ENCODE assay signal across 9 cellular contexts in genomic region chr3:45881031-45882022, GRCh38. TPM values are rescaled to one million over a fixed set of nuclear protein-coding genes. Genes with fewer than 3 reads are reported as not detected.
DNase-seq lines count a peak whose midpoint lies in the region; ATAC-seq and TF ChIP-seq lines count a peak whose summit lies in the region.
"Had no signal": no experiment of that assay in that cellular context is flagged by ENCODE, and none has a peak within 500 bp of the region (broad histone marks: within the 10 kb centered on the region; RNA-seq: fewer than 3 reads in every experiment).

No MANE protein-coding gene starts in this region.

- peak; percentile 63 for DNase-seq in activated CD4-positive, alpha-beta T cell treated with anti-CD3 and anti-CD28 coated beads for 36 hours
- no peak for DNase-seq in activated CD4-positive, alpha-beta T cell treated with anti-CD3 and anti-CD28 coated beads for 1 hour
- DNase-seq in epithelial cell of esophagus (ENCODE audit: low read depth), result peak; percentile 61
- DNase-seq in stimulated activated CD8-positive, alpha-beta memory T cell treated with anti-CD3 and anti-CD28 coated beads, Interleukin-7, amount 100 ng/mL, for 4 hours (ENCODE audit: low read depth in 2 of 2), result peak; percentile 45 to 49
- no peak for DNase-seq in NCI-H1048 (lab: John Stamatoyannopoulos, UW)
- no peak for DNase-seq in HT-29 (ENCODE audit: low spot score)

- peaks cover 27% of the 10 kb centered on the region for H3K4me1 Mint-ChIP-seq in activated CD4-positive, alpha-beta T cell treated with anti-CD3 and anti-CD28 coated beads for 36 hours

- no peak overlapping the region for H3K4me3 Mint-ChIP-seq in activated CD4-positive, alpha-beta T cell treated with anti-CD3 and anti-CD28 coated beads for 36 hours

- H3K27ac Mint-ChIP-seq in activated CD4-positive, alpha-beta T cell treated with anti-CD3 and anti-CD28 coated beads for 36 hours, result peak overlapping the region; percentile 2

- TF ChIP-seq CTCF in VCaP (conservative IDR thresholded peaks at IDR 0.05) (no peak), epithelial cell of esophagus (IDR thresholded peaks at IDR 0.05; ENCODE audit: insufficient read depth, low read depth, low read length, missing control alignments) (no peak)

- POLR2A ChIA-PET in activated CD4-positive, alpha-beta T cell treated with anti-CD3 and anti-CD28 coated beads for 36 hours (lab: Charles Lee), result interaction anchor here (0.9 to 1.4 kb wide), 2 partner anchors 17 to 20 kb away, joined by 3 to 6 read pairs; no protein-coding TSS in a partner anchor

- H3K9me3 Mint-ChIP-seq in activated CD4-positive, alpha-beta T cell treated with anti-CD3 and anti-CD28 coated beads for 36 hours (ENCODE audit: low read depth), result no peaks in the 10 kb centered on the region

- H3K27ac ChIP-seq in VCaP, result 0 out of 2 replicates have a peak overlapping the region, but pooled peaks have one; percentile 9

- no peak overlapping the region for H3K4me3 ChIP-seq in epithelial cell of esophagus (ENCODE audit: low read length)

- peak; percentile 92 for ATAC-seq in activated CD4-positive, alpha-beta T cell treated with anti-CD3 and anti-CD28 coated beads for 36 hours
- ATAC-seq in HG02885 (IDR thresholded peaks at IDR 0.05; ENCODE audit: poor library complexity, unreplicated experiment), result no peak

- H3K27me3 Mint-ChIP-seq in activated CD4-positive, alpha-beta T cell treated with anti-CD3 and anti-CD28 coated beads for 36 hours, result peaks cover 40% of the 10 kb centered on the region

- intact Hi-C loops in activated CD4-positive, alpha-beta T cell treated with anti-CD3 and anti-CD28 coated beads for 36 hours (cut with DNase I, micrococcal nuclease), result loop anchor here (1.0 to 5.0 kb wide), 2 partner anchors 20 to 36 kb away; no protein-coding TSS in a partner anchor

- no peaks in the 10 kb centered on the region for H3K36me3 Mint-ChIP-seq in activated CD4-positive, alpha-beta T cell treated with anti-CD3 and anti-CD28 coated beads for 36 hours (ENCODE audit: low read depth)

- CTCF ChIA-PET in activated CD4-positive, alpha-beta T cell treated with anti-CD3 and anti-CD28 coated beads for 36 hours (lab: Charles Lee), result interaction anchor here (0.6 to 1.8 kb wide), 9 partner anchors 8 to 203 kb away, joined by 3 to 5 read pairs (median 3); no protein-coding TSS in a partner anchor

RNA-seq across cellular contexts. Expression of gene CCR9, which starts 5.0 kb away (rescaled TPM):
- not detected for total RNA-seq in activated CD4-positive, alpha-beta T cell treated with anti-CD3 and anti-CD28 coated beads for 36 hours
- not detected in 2 replicates for total RNA-seq in HT-29 (2014; rRNA removed; shearing (Covaris generic))
- total RNA-seq: osteoblast had no signal

RNA-seq across cellular contexts. Expression of gene LZTFL1, which starts 39.4 kb away (rescaled TPM):
- 1 to 10 TPM; 4.5 to 6.6 TPM for total RNA-seq in activated CD4-positive, alpha-beta T cell treated with anti-CD3 and anti-CD28 coated beads for 36 hours
- total RNA-seq in HT-29 (2014; rRNA removed; shearing (Covaris generic)), result 3.2 and 6.4 TPM in 2 replicates

Comparison
In these comparisons a context has a peak if more than half of its experiments do, and no peak if none do; other contexts are left out.
1. DNase-seq: peak in activated CD4-positive, alpha-beta T cell treated with anti-CD3 and anti-CD28 coated beads for 36 hours (single experiment), epithelial cell of esophagus (single experiment) and stimulated activated CD8-positive, alpha-beta memory T cell treated with anti-CD3 and anti-CD28 coated beads, Interleukin-7, amount 100 ng/mL, for 4 hours (2 of 2); none in activated CD4-positive, alpha-beta T cell treated with anti-CD3 and anti-CD28 coated beads for 1 hour (single experiment), NCI-H1048 (single experiment) and HT-29 (single experiment).